Comparison of ENCODE assay signal across 8 cellular contexts in the genomic region with DNA sequence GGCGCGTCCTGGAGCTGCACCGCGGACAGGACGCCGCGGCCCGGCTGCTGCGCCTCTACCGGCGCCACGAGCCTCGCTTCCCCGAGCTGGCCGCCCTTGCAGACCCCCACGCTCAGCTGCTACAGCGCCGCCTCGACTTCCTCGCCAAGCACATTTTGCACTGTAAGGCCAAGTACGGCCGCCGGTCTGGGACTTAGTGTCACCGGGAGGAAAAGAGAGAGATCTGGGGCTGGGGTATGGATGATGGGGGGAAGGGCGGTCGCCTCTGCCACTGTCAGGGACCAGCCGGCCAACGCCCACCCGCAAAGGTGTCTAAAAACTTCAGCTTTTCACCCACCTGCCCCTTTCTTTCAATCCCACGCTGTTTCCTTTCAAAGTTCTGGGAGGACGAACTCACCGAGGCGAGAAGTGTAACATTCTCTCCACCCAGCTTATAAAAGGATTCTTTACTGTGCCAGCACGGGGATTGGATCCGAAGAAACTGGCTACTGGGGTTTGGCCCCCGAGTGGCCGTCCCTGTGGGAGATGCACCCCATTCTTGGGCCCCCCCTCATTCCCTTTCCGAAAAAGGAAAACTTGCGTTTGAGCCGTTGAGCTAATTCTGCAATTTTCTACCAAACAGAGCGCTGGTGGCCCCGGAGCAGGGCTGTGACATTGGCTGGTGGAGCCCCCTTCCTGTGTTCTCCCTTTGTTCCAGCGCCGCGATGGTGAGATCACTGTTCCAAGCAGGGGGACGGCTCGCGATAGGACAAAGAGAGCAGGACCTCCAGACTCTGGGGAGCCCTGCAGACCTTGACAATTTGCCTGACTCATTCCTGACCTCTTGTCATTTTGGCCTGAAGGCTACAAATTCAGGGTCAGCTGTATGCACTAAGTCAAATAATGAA. TPM values are rescaled to one million over a fixed set of nuclear protein-coding genes. Genes with fewer than 3 reads are reported as not detected.
DNase-seq lines count a peak whose midpoint lies in the region; ATAC-seq, FAIRE-seq and TF ChIP-seq lines count a peak whose summit lies in the region.

No MANE protein-coding gene starts in this region.

- H3K4me3 ChIP-seq in HepG2 (replicated peaks in 1 of 3; ENCODE audit: insufficient read depth in 1 of 3, low read depth in 2 of 3, low read length in 3 of 3): no peak overlapping the region
- H3K4me3 ChIP-seq in testis: peak overlapping the region; percentile 56 to 62

- H3K27me3 Mint-ChIP-seq in chondrocyte (ENCODE audit: low read depth): no peaks in the 10 kb centered on the region

- FAIRE-seq in HepG2 (lab: Jason Lieb, UNC): no peak

- peak overlapping the region; percentile 82 for H3K4me3 Mint-ChIP-seq in chondrocyte (ENCODE audit: unreplicated experiment)

- no peak overlapping the region for H3K9ac ChIP-seq in HepG2 (ENCODE audit: insufficient read depth, low read depth, low read length)

- TF ChIP-seq POLR2A in HepG2 (IDR thresholded peaks at IDR 0.05; ENCODE audit: insufficient read depth in 1 of 2, low read depth in 2 of 2, low read length in 2 of 2) (no peak), testis (IDR thresholded peaks at IDR 0.05) (no peak)

- H3K9me3 ChIP-seq in HepG2 (ENCODE audit: low read length) (no peaks in the 10 kb centered on the region), testis (no peaks in the 10 kb centered on the region)

- H3K4me2 ChIP-seq in HepG2 (ENCODE audit: low read depth, low read length): no peak overlapping the region

- H3K9me3 Mint-ChIP-seq in chondrocyte (ENCODE audit: low read depth): no peaks in the 10 kb centered on the region

- peaks cover 68% of the 10 kb centered on the region for H3K4me1 Mint-ChIP-seq in chondrocyte (ENCODE audit: low read depth)

- no peaks in the 10 kb centered on the region for H3K36me3 Mint-ChIP-seq in chondrocyte (ENCODE audit: low read depth)

- no peak for TF ChIP-seq RAD21 in HepG2 (CRISPR knock-in tag; IDR thresholded peaks at IDR 0.05)

- intact Hi-C loops in HepG2 (cut with micrococcal nuclease; ENCODE audit: unreplicated experiment) (loop anchor here (5.0 to 10.0 kb wide), 2 partner anchors 95 to 322 kb away; partner anchors contain the start of gene LDLRAD3), testis (cut with DNase I; ENCODE audit: low total_unique reads) (loop anchor here (5.0 to 10.0 kb wide), 2 partner anchors 205 to 647 kb away; no protein-coding TSS in a partner anchor)

- H2AFZ ChIP-seq in HepG2 (ENCODE audit: low read length): no peak overlapping the region

- in situ Hi-C loops in HepG2 (cut with HindIII; ENCODE audit: extremely low pct_ligation_motif_present, low pct_unique_long_range_greater_than_20kb): loop anchor here (5.0 to 25.0 kb wide), 4 partner anchors 202 to 867 kb away; no protein-coding TSS in a partner anchor

- no peaks in the 10 kb centered on the region for H3K79me2 ChIP-seq in HepG2 (ENCODE audit: insufficient read depth, low read length)

- no TSS peak for BruUV-seq in HepG2 (replicated peaks; lab: Mats Ljungman, UMichigan)

- H4K20me1 ChIP-seq in HepG2 (ENCODE audit: insufficient read depth, low read length): no peaks in the 10 kb centered on the region

- WGBS in HepG2 (ENCODE audit: low lambda C conversion rate): 80% methylated on average over 44 of the region's 48 CpGs
- WGBS in testis, 2 donors: 7 to 8% methylated on average over 39 to 48 of the region's 48 CpGs

- H3K4me1 ChIP-seq in HepG2 (ENCODE audit: insufficient read depth, low read length) (peaks cover 7% of the 10 kb centered on the region; the same call in 1 of the 2 replicates), testis (peaks cover 6% of the 10 kb centered on the region)

- H3K27ac ChIP-seq in HepG2 (ENCODE audit: extremely low read length, insufficient read depth, low read length): no peak overlapping the region
- H3K27ac ChIP-seq in testis: no peak overlapping the region

- TF ChIP-seq EP300 in HepG2 (IDR thresholded peaks at IDR 0.05; ENCODE audit: low read depth in 2 of 2, low read length in 2 of 2): no peak
- no peak for TF ChIP-seq EP300 in HepG2 (CRISPR knock-in tag; IDR thresholded peaks at IDR 0.05; ENCODE audit: borderline replicate concordance)

- TF ChIP-seq CTCF in chondrocyte (IDR thresholded peaks at IDR 0.05) (peak; percentile 35), HepG2 (CRISPR knock-in tag; IDR thresholded peaks at IDR 0.05) (no peak), testis (IDR thresholded peaks at IDR 0.05) (no peak)

- ATAC-seq in GM21737 (IDR thresholded peaks at IDR 0.05; ENCODE audit: unreplicated experiment) (peak; percentile 21), HepG2 (peak; percentile 21; the same call in 1 of the 3 replicates)

- POLR2A ChIA-PET in HepG2 (lab: Yijun Ruan, JAX): no interaction called here

- CTCF ChIA-PET in HepG2 (lab: Yijun Ruan, JAX; ENCODE audit: low intra/inter-chr PET ratio, low total read pairs): interaction anchor here (1.0 kb wide), 1 partner anchor 202 kb away, joined by 3 read pairs; no protein-coding TSS in a partner anchor

- H3K27me3 ChIP-seq in HepG2 (ENCODE audit: control insufficient read depth in 1 of 2, insufficient read depth in 2 of 2, low read length in 2 of 2): peaks cover 1 to 31% of the 10 kb centered on the region in 2 experiments; a peak in 4 of 5 replicates
- H3K27me3 ChIP-seq in testis: no peaks in the 10 kb centered on the region

- H3K36me3 ChIP-seq in HepG2 (replicated peaks in 1 of 2; ENCODE audit: control insufficient read depth in 1 of 2, insufficient read depth in 2 of 2, low read length in 2 of 2) (no peaks in the 10 kb centered on the region), testis (ENCODE audit: low read depth, missing control alignments) (no peaks in the 10 kb centered on the region)

- DNase-seq in DMS53 treated with DMSO at 0.1 percent for 48 hours (lab: John Stamatoyannopoulos, UW; ENCODE audit: unreplicated experiment): peak; percentile 1
- DNase-seq in NCI-H774 (lab: John Stamatoyannopoulos, UW): peak; percentile 35
- peak; percentile 89 for DNase-seq in chondrocyte (ENCODE audit: low spot score)
- DNase-seq in HepG2 (ENCODE audit: low spot score): peak; percentile 38
- no peak for DNase-seq in testis
- no peak for DNase-seq in superior temporal gyrus (ENCODE audit: extremely low spot score)
- DNase-seq in NCI-H2196 treated with DMSO at 0.1 percent for 48 hours (lab: John Stamatoyannopoulos, UW; ENCODE audit: unreplicated experiment): no peak

- H3K27ac Mint-ChIP-seq in chondrocyte (ENCODE audit: unreplicated experiment): peak overlapping the region; percentile 85

RNA-seq across cellular contexts. Expression of gene FJX1, which starts 1.7 kb away (rescaled TPM):
- total RNA-seq in chondrocyte (15.2 to 22.8 TPM (median 15.9 TPM) in 3 replicates), HepG2 (2016; rRNA removed; fragmentation: Illumina TruSeq; extraction: Trizol) (0.44 and 0.82 TPM in 2 replicates), testis (1 to 10 TPM; 2.8 to 5.1 TPM)
- 0.10 and 0.26 TPM in 2 replicates for total RNA-seq in HepG2 (2016; cell fraction: cytosol; rRNA removed; fragmentation: Illumina TruSeq; extraction: Trizol; ENCODE audit: low read depth)
- 0.42 and 0.91 TPM in 2 replicates for total RNA-seq in HepG2 (2016; cell fraction: insoluble cytoplasmic fraction; rRNA removed; fragmentation: Illumina TruSeq; extraction: Trizol)
- 0.37 and 0.38 TPM in 2 replicates for total RNA-seq in HepG2 (2016; cell fraction: membrane; rRNA removed; fragmentation: Illumina TruSeq; extraction: Trizol)
- total RNA-seq in HepG2 (2016; cell fraction: nucleus; rRNA removed; fragmentation: Illumina TruSeq; extraction: Trizol): 0.53 and 0.71 TPM in 2 replicates
- polyA plus RNA-seq in HepG2 (2011; rRNA removed) (0.10 and 0.40 TPM in 2 replicates), testis (ENCODE audit: insufficient read depth, low read depth, low replicate concordance) (2.0 TPM)
- 0.19 and 0.25 TPM in 2 replicates for polyA plus RNA-seq in HepG2 (2011; cell fraction: cytosol; rRNA removed)
- 0.36 and 0.39 TPM in 2 replicates for polyA plus RNA-seq in HepG2 (2011; cell fraction: nucleus; rRNA removed)
- 0.11 and 0.40 TPM in 2 replicates for polyA plus RNA-seq in HepG2 (2012)
- 0.05 TPM in 1 of 2 replicates, not detected in the other for polyA plus RNA-seq in HepG2 (2016; cell fraction: cytosol; fragmentation: Illumina TruSeq; extraction: Trizol; ENCODE audit: low read depth)
- polyA plus RNA-seq in HepG2 (2016; cell fraction: insoluble cytoplasmic fraction; fragmentation: Illumina TruSeq; extraction: Trizol; ENCODE audit: low read depth): 0.43 and 0.65 TPM in 2 replicates
- polyA plus RNA-seq in HepG2 (2016; cell fraction: membrane; fragmentation: Illumina TruSeq; extraction: Trizol; ENCODE audit: low read depth): 0.24 and 0.30 TPM in 2 replicates
- polyA plus RNA-seq in HepG2 (2016; cell fraction: nucleus; fragmentation: Illumina TruSeq; extraction: Trizol; ENCODE audit: insufficient read depth, low read depth): 0.75 and 1.6 TPM in 2 replicates
- 0.38 and 4.6 TPM in 2 replicates for polyA minus RNA-seq in HepG2 (2011; rRNA and poly(A)+ RNA removed; ENCODE audit: low replicate concordance)
- polyA minus RNA-seq in HepG2 (2011; cell fraction: cytosol; rRNA and poly(A)+ RNA removed): 0.44 TPM in 1 of 2 replicates, not detected in the other
- 0.25 and 0.26 TPM in 2 replicates for polyA minus RNA-seq in HepG2 (2011; cell fraction: nucleus; rRNA and poly(A)+ RNA removed)

RNA-seq across cellular contexts. Expression of gene TRIM44, which starts 42.6 kb away (rescaled TPM):
- total RNA-seq in chondrocyte (62.7 to 74.6 TPM (median 68.7 TPM) in 3 replicates), HepG2 (2016; rRNA removed; fragmentation: Illumina TruSeq; extraction: Trizol) (22.7 and 25.6 TPM in 2 replicates), testis (10 to 100 TPM; 37.1 to 42.3 TPM)
- 1.0 and 1.4 TPM in 2 replicates for total RNA-seq in HepG2 (2016; cell fraction: cytosol; rRNA removed; fragmentation: Illumina TruSeq; extraction: Trizol; ENCODE audit: low read depth)
- 20.8 and 25.6 TPM in 2 replicates for total RNA-seq in HepG2 (2016; cell fraction: insoluble cytoplasmic fraction; rRNA removed; fragmentation: Illumina TruSeq; extraction: Trizol)
- 5.2 and 7.4 TPM in 2 replicates for total RNA-seq in HepG2 (2016; cell fraction: membrane; rRNA removed; fragmentation: Illumina TruSeq; extraction: Trizol)
- total RNA-seq in HepG2 (2016; cell fraction: nucleus; rRNA removed; fragmentation: Illumina TruSeq; extraction: Trizol): 14.3 and 15.2 TPM in 2 replicates
- polyA plus RNA-seq in HepG2 (2011; rRNA removed) (50.3 and 51.3 TPM in 2 replicates), testis (ENCODE audit: insufficient read depth, low read depth, low replicate concordance) (41.6 TPM)
- polyA plus RNA-seq in HepG2 (2011; cell fraction: cytosol; rRNA removed): 24.6 and 38.2 TPM in 2 replicates
- 51.2 and 70.4 TPM in 2 replicates for polyA plus RNA-seq in HepG2 (2011; cell fraction: nucleus; rRNA removed)
- 34.4 and 35.4 TPM in 2 replicates for polyA plus RNA-seq in HepG2 (2012)
- 2.4 and 2.5 TPM in 2 replicates for polyA plus RNA-seq in HepG2 (2016; cell fraction: cytosol; fragmentation: Illumina TruSeq; extraction: Trizol; ENCODE audit: low read depth)
- polyA plus RNA-seq in HepG2 (2016; cell fraction: insoluble cytoplasmic fraction; fragmentation: Illumina TruSeq; extraction: Trizol; ENCODE audit: low read depth): 24.9 and 32.9 TPM in 2 replicates
- 7.1 and 7.9 TPM in 2 replicates for polyA plus RNA-seq in HepG2 (2016; cell fraction: membrane; fragmentation: Illumina TruSeq; extraction: Trizol; ENCODE audit: low read depth)
- 20.8 and 29.6 TPM in 2 replicates for polyA plus RNA-seq in HepG2 (2016; cell fraction: nucleus; fragmentation: Illumina TruSeq; extraction: Trizol; ENCODE audit: insufficient read depth, low read depth)
- polyA minus RNA-seq in HepG2 (2011; rRNA and poly(A)+ RNA removed; ENCODE audit: low replicate concordance): 53.2 and 117 TPM in 2 replicates
- 26.8 and 39.3 TPM in 2 replicates for polyA minus RNA-seq in HepG2 (2011; cell fraction: cytosol; rRNA and poly(A)+ RNA removed)
- 23.8 and 32.2 TPM in 2 replicates for polyA minus RNA-seq in HepG2 (2011; cell fraction: nucleus; rRNA and poly(A)+ RNA removed)

Comparison
In these comparisons a context has a peak if more than half of its experiments do, and no peak if none do; other contexts are left out.
1. DNase-seq: peak in DMS53 treated with DMSO at 0.1 percent for 48 hours (single experiment), NCI-H774 (single experiment), chondrocyte (single experiment) and HepG2 (single experiment); none in testis (single experiment), superior temporal gyrus (single experiment) and NCI-H2196 treated with DMSO at 0.1 percent for 48 hours (single experiment).
2. H3K4me3 ChIP-seq: peak in testis (2 of 2); none in HepG2 (0 of 3).